In genomic region chr6:134938896-134939295, GRCh38 we compare ENCODE assay signal across 11 cellular contexts. TPM values are rescaled to one million over a fixed set of nuclear protein-coding genes. Genes with fewer than 3 reads are reported as not detected.
A peak's percentile ranks its signal among the peaks of the same experiment; 100 is the strongest.
DNase-seq lines count a peak whose midpoint lies in the region; ATAC-seq, FAIRE-seq and TF ChIP-seq lines count a peak whose summit lies in the region.
"Had no signal": no experiment of that assay in that cellular context is flagged by ENCODE, and none has a peak within 500 bp of the region (broad histone marks: within the 10 kb centered on the region; RNA-seq: fewer than 3 reads in every experiment).

No MANE protein-coding gene starts in this region.

- no peak overlapping the region for H3K4me3 Mint-ChIP-seq in activated CD8-positive, alpha-beta T cell treated with anti-CD3 and anti-CD28 coated beads for 36 hours
- H3K4me3 Mint-ChIP-seq in natural killer cell treated with Interleukin-12 subunit alpha and Interleukin-12 subunit beta and Interleukin-15 and Interleukin-18, amount 100 ng/mL, for 72 hours = no peak overlapping the region

- peak; percentile 76 for ATAC-seq in GM21825 (IDR thresholded peaks at IDR 0.05; ENCODE audit: unreplicated experiment)
- peak; percentile 99 for ATAC-seq in activated CD8-positive, alpha-beta T cell treated with anti-CD3 and anti-CD28 coated beads for 36 hours
- peak; percentile 70 to 78 for ATAC-seq in natural killer cell treated with Interleukin-12 subunit alpha and Interleukin-12 subunit beta and Interleukin-15 and Interleukin-18, amount 100 ng/mL, for 72 hours
- ATAC-seq in upper lobe of left lung (ENCODE audit: low FRiP score in 2 of 2) = no peak
- no peak for ATAC-seq in HepG2
- ATAC-seq: heart right ventricle, Panc1 had no signal

- 53 to 55% methylated on average over 5 of the region's 5 CpGs for WGBS in upper lobe of left lung, 2 donors
- 78% methylated on average over 5 of the region's 5 CpGs for WGBS in HepG2 (ENCODE audit: low lambda C conversion rate)

- peak overlapping the region in 10 of 11 experiments; percentile 11 to 62 (median 42); a peak in 13 of 22 replicates for H3K4me2 ChIP-seq in BLaER1 treated with 17β-estradiol and CSF1 and Interleukin-3, amounts not matched to agents 10 nM and 100 nM
- no peak overlapping the region for H3K4me2 ChIP-seq in HepG2 (ENCODE audit: low read depth, low read length)

- H3K27ac Mint-ChIP-seq in activated CD8-positive, alpha-beta T cell treated with anti-CD3 and anti-CD28 coated beads for 36 hours = peak overlapping the region; percentile 43
- H3K27ac Mint-ChIP-seq in natural killer cell treated with Interleukin-12 subunit alpha and Interleukin-12 subunit beta and Interleukin-15 and Interleukin-18, amount 100 ng/mL, for 72 hours = no peak overlapping the region

- no peaks in the 10 kb centered on the region for H3K36me3 Mint-ChIP-seq in activated CD8-positive, alpha-beta T cell treated with anti-CD3 and anti-CD28 coated beads for 36 hours (ENCODE audit: low read depth)
- H3K36me3 Mint-ChIP-seq in natural killer cell treated with Interleukin-12 subunit alpha and Interleukin-12 subunit beta and Interleukin-15 and Interleukin-18, amount 100 ng/mL, for 72 hours = no peaks in the 10 kb centered on the region

- TF ChIP-seq POLR2A in upper lobe of left lung (IDR thresholded peaks at IDR 0.05) (no peak), HepG2 (IDR thresholded peaks at IDR 0.05; ENCODE audit: insufficient read depth in 1 of 2, low read depth in 2 of 2, low read length in 2 of 2) (no peak)

- H3K9ac ChIP-seq in BLaER1 treated with 17β-estradiol and CSF1 and Interleukin-3, amounts not matched to agents 10 nM and 100 nM = peak overlapping the region in 1 of 11 experiments; percentile 5; a peak in 1 of 22 replicates
- no peak overlapping the region for H3K9ac ChIP-seq in HepG2 (ENCODE audit: insufficient read depth, low read depth, low read length)

- no peak overlapping the region for H3K27ac ChIP-seq in BLaER1 treated with 17β-estradiol and CSF1 and Interleukin-3, amounts not matched to agents 10 nM and 100 nM
- H3K27ac ChIP-seq in upper lobe of left lung (no peak overlapping the region), HepG2 (ENCODE audit: extremely low read length, insufficient read depth, low read length) (no peak overlapping the region)
- H3K27ac ChIP-seq: heart right ventricle had no signal

- H3K4me1 Mint-ChIP-seq in activated CD8-positive, alpha-beta T cell treated with anti-CD3 and anti-CD28 coated beads for 36 hours (ENCODE audit: low read depth) = peaks cover 25% of the 10 kb centered on the region
- H3K4me1 Mint-ChIP-seq in natural killer cell treated with Interleukin-12 subunit alpha and Interleukin-12 subunit beta and Interleukin-15 and Interleukin-18, amount 100 ng/mL, for 72 hours (ENCODE audit: low read depth in 2 of 2) = peaks cover 3 to 6% of the 10 kb centered on the region in 2 donors

- H3K4me1 ChIP-seq in BLaER1 treated with 17β-estradiol and CSF1 and Interleukin-3, amounts not matched to agents 10 nM and 100 nM = peaks cover 5 to 19% (median 7%) of the 10 kb centered on the region in 10 experiments; a peak in 17 of 20 replicates
- H3K4me1 ChIP-seq in upper lobe of left lung (no peaks in the 10 kb centered on the region), HepG2 (ENCODE audit: insufficient read depth, low read length) (peaks cover 6% of the 10 kb centered on the region)
- H3K4me1 ChIP-seq: heart right ventricle had no signal

- no peak for TF ChIP-seq RAD21 in HepG2 (CRISPR knock-in tag; IDR thresholded peaks at IDR 0.05)

- no peaks in the 10 kb centered on the region for H3K27me3 Mint-ChIP-seq in activated CD8-positive, alpha-beta T cell treated with anti-CD3 and anti-CD28 coated beads for 36 hours
- no peaks in the 10 kb centered on the region for H3K27me3 Mint-ChIP-seq in natural killer cell treated with Interleukin-12 subunit alpha and Interleukin-12 subunit beta and Interleukin-15 and Interleukin-18, amount 100 ng/mL, for 72 hours

- no peak overlapping the region for H2AFZ ChIP-seq in HepG2 (ENCODE audit: low read length)

- in situ Hi-C loops in HepG2 (cut with HindIII; ENCODE audit: extremely low pct_ligation_motif_present, low pct_unique_long_range_greater_than_20kb) = loop anchor here (10.0 kb wide), 1 partner anchor 814 kb away; no protein-coding TSS in a partner anchor

- no peaks in the 10 kb centered on the region for H4K20me1 ChIP-seq in BLaER1 treated with 17β-estradiol and CSF1 and Interleukin-3, amounts not matched to agents 10 nM and 100 nM
- H4K20me1 ChIP-seq in HepG2 (ENCODE audit: insufficient read depth, low read length) = no peaks in the 10 kb centered on the region

- H3K9me3 ChIP-seq in BLaER1 treated with 17β-estradiol and CSF1 and Interleukin-3, amounts not matched to agents 10 nM and 100 nM (replicated peaks in 1 of 11) = no peaks in the 10 kb centered on the region
- H3K9me3 ChIP-seq in upper lobe of left lung (no peaks in the 10 kb centered on the region), HepG2 (ENCODE audit: low read length) (no peaks in the 10 kb centered on the region)
- H3K9me3 ChIP-seq: heart right ventricle had no signal

- H3K4me3 ChIP-seq in BLaER1 treated with 17β-estradiol and CSF1 and Interleukin-3, amounts not matched to agents 10 nM and 100 nM = no peak overlapping the region
- H3K4me3 ChIP-seq in upper lobe of left lung (no peak overlapping the region), HepG2 (replicated peaks in 1 of 3; ENCODE audit: insufficient read depth in 1 of 3, low read depth in 2 of 3, low read length in 3 of 3) (no peak overlapping the region)
- H3K4me3 ChIP-seq: heart right ventricle had no signal

- no peak for TF ChIP-seq CTCF in activated CD8-positive, alpha-beta T cell treated with anti-CD3 and anti-CD28 coated beads for 36 hours (IDR thresholded peaks at IDR 0.05)
- TF ChIP-seq CTCF in upper lobe of left lung (IDR thresholded peaks at IDR 0.05) (no peak), HepG2 (CRISPR knock-in tag; IDR thresholded peaks at IDR 0.05) (no peak)

- CTCF ChIA-PET in activated CD8-positive, alpha-beta T cell treated with anti-CD3 and anti-CD28 coated beads for 36 hours (lab: Charles Lee) = interaction anchor here (1.0 to 3.0 kb wide), 13 partner anchors 10 to 815 kb away, joined by 3 to 34 read pairs (median 11); partner anchors contain the start of genes ALDH8A1 and HBS1L
- CTCF ChIA-PET in HepG2 (lab: Yijun Ruan, JAX; ENCODE audit: low intra/inter-chr PET ratio, low total read pairs) = interaction anchor here (1.8 kb wide), 1 partner anchor 782 kb away, joined by 5 read pairs; no protein-coding TSS in a partner anchor

- DNase-seq in activated CD8-positive, alpha-beta T cell treated with anti-CD3 and anti-CD28 coated beads for 36 hours = peak; percentile 93
- no peak for DNase-seq in natural killer cell treated with Interleukin-12 subunit alpha and Interleukin-12 subunit beta and Interleukin-15 and Interleukin-18, amount 100 ng/mL, for 72 hours (ENCODE audit: low spot score)
- DNase-seq in upper lobe of left lung (no peak), C1 segment of cervical spinal cord (lab: John Stamatoyannopoulos, UW) (no peak), NCI-H146 (lab: John Stamatoyannopoulos, UW) (no peak), HepG2 (ENCODE audit: low spot score) (no peak)
- DNase-seq: AML-193, heart right ventricle had no signal

- no peaks in the 10 kb centered on the region for H3K79me2 ChIP-seq in HepG2 (ENCODE audit: insufficient read depth, low read length)

- no TSS peak for BruUV-seq in HepG2 (replicated peaks; lab: Mats Ljungman, UMichigan)

- TF ChIP-seq EP300 in upper lobe of left lung (IDR thresholded peaks at IDR 0.05) (no peak), HepG2 (IDR thresholded peaks at IDR 0.05; ENCODE audit: low read depth in 2 of 2, low read length in 2 of 2) (no peak), HepG2 (CRISPR knock-in tag; IDR thresholded peaks at IDR 0.05; ENCODE audit: borderline replicate concordance) (no peak)

- no peaks in the 10 kb centered on the region for H3K36me3 ChIP-seq in BLaER1 treated with 17β-estradiol and CSF1 and Interleukin-3, amounts not matched to agents 10 nM and 100 nM
- no peaks in the 10 kb centered on the region for H3K36me3 ChIP-seq in upper lobe of left lung
- H3K36me3 ChIP-seq in HepG2 (replicated peaks in 1 of 2; ENCODE audit: control insufficient read depth in 1 of 2, insufficient read depth in 2 of 2, low read length in 2 of 2) = no peaks in the 10 kb centered on the region
- H3K36me3 ChIP-seq: heart right ventricle had no signal

- FAIRE-seq in HepG2 (lab: Jason Lieb, UNC) = no peak

- no peaks in the 10 kb centered on the region for H3K27me3 ChIP-seq in BLaER1 treated with 17β-estradiol and CSF1 and Interleukin-3, amounts not matched to agents 10 nM and 100 nM
- H3K27me3 ChIP-seq in upper lobe of left lung (no peaks in the 10 kb centered on the region), HepG2 (ENCODE audit: control insufficient read depth in 1 of 2, insufficient read depth in 2 of 2, low read length in 2 of 2) (no peaks in the 10 kb centered on the region)
- H3K27me3 ChIP-seq: heart right ventricle had no signal

- intact Hi-C loops in activated CD8-positive, alpha-beta T cell treated with anti-CD3 and anti-CD28 coated beads for 36 hours (cut with micrococcal nuclease) = loop anchor here (5.0 kb wide), 1 partner anchor 767 kb away; no protein-coding TSS in a partner anchor
- intact Hi-C loops in HepG2 (cut with micrococcal nuclease; ENCODE audit: unreplicated experiment) = no loop called here

- POLR2A ChIA-PET in activated CD8-positive, alpha-beta T cell treated with anti-CD3 and anti-CD28 coated beads for 36 hours (lab: Charles Lee) = interaction anchor here (0.6 to 0.9 kb wide), 3 partner anchors 12 to 72 kb away, joined by 3 to 4 read pairs (median 3); partner anchors contain the start of gene ALDH8A1
- POLR2A ChIA-PET in HepG2 (lab: Yijun Ruan, JAX) = no interaction called here

- H3K9me3 Mint-ChIP-seq in activated CD8-positive, alpha-beta T cell treated with anti-CD3 and anti-CD28 coated beads for 36 hours = no peaks in the 10 kb centered on the region
- H3K9me3 Mint-ChIP-seq in natural killer cell treated with Interleukin-12 subunit alpha and Interleukin-12 subunit beta and Interleukin-15 and Interleukin-18, amount 100 ng/mL, for 72 hours = no peaks in the 10 kb centered on the region

RNA-seq across cellular contexts. Expression of gene ALDH8A1, which starts 11.0 kb away (rescaled TPM):
- total RNA-seq in activated CD8-positive, alpha-beta T cell treated with anti-CD3 and anti-CD28 coated beads for 36 hours = 1 to 10 TPM; 1.2 to 1.6 TPM
- total RNA-seq in natural killer cell treated with Interleukin-12 subunit alpha and Interleukin-12 subunit beta and Interleukin-15 and Interleukin-18, amount 100 ng/mL, for 72 hours = 1 to 10 TPM; 3.9 to 5.2 TPM
- total RNA-seq in upper lobe of left lung (1 to 10 TPM in 1 of 6 donors, under 1 TPM in 3, not detected in 2; 0.23 to 2.7 (median 0.69) TPM), HepG2 (2016; rRNA removed; fragmentation: Illumina TruSeq; extraction: Trizol) (3.4 and 3.6 TPM in 2 replicates)
- total RNA-seq in HepG2 (2016; cell fraction: cytosol; rRNA removed; fragmentation: Illumina TruSeq; extraction: Trizol; ENCODE audit: low read depth) = 0.20 and 0.26 TPM in 2 replicates
- 2.7 and 3.0 TPM in 2 replicates for total RNA-seq in HepG2 (2016; cell fraction: insoluble cytoplasmic fraction; rRNA removed; fragmentation: Illumina TruSeq; extraction: Trizol)
- 0.71 and 1.0 TPM in 2 replicates for total RNA-seq in HepG2 (2016; cell fraction: membrane; rRNA removed; fragmentation: Illumina TruSeq; extraction: Trizol)
- 1.1 and 1.6 TPM in 2 replicates for total RNA-seq in HepG2 (2016; cell fraction: nucleus; rRNA removed; fragmentation: Illumina TruSeq; extraction: Trizol)
- 0.68 and 1.1 TPM in 2 replicates for polyA plus RNA-seq in HepG2 (2011; rRNA removed)
- 0.32 and 0.96 TPM in 2 replicates for polyA plus RNA-seq in HepG2 (2011; cell fraction: cytosol; rRNA removed)
- 1.5 and 2.1 TPM in 2 replicates for polyA plus RNA-seq in HepG2 (2011; cell fraction: nucleus; rRNA removed)
- 0.41 and 0.99 TPM in 2 replicates for polyA plus RNA-seq in HepG2 (2012)
- 0.14 and 0.19 TPM in 2 replicates for polyA plus RNA-seq in HepG2 (2016; cell fraction: cytosol; fragmentation: Illumina TruSeq; extraction: Trizol; ENCODE audit: low read depth)
- 3.2 and 3.4 TPM in 2 replicates for polyA plus RNA-seq in HepG2 (2016; cell fraction: insoluble cytoplasmic fraction; fragmentation: Illumina TruSeq; extraction: Trizol; ENCODE audit: low read depth)
- 0.30 and 0.39 TPM in 2 replicates for polyA plus RNA-seq in HepG2 (2016; cell fraction: membrane; fragmentation: Illumina TruSeq; extraction: Trizol; ENCODE audit: low read depth)
- polyA plus RNA-seq in HepG2 (2016; cell fraction: nucleus; fragmentation: Illumina TruSeq; extraction: Trizol; ENCODE audit: insufficient read depth, low read depth) = 1.4 and 1.6 TPM in 2 replicates
- 0.40 and 0.68 TPM in 2 replicates for polyA minus RNA-seq in HepG2 (2011; rRNA and poly(A)+ RNA removed; ENCODE audit: low replicate concordance)
- 0.40 TPM in 1 of 2 replicates, not detected in the other for polyA minus RNA-seq in HepG2 (2011; cell fraction: cytosol; rRNA and poly(A)+ RNA removed)
- 3.6 and 3.7 TPM in 2 replicates for polyA minus RNA-seq in HepG2 (2011; cell fraction: nucleus; rRNA and poly(A)+ RNA removed)

Comparison
In these comparisons a context has a peak if more than half of its experiments do, and no peak if none do; other contexts are left out.
1. ATAC-seq: peak in GM21825 (single experiment), activated CD8-positive, alpha-beta T cell treated with anti-CD3 and anti-CD28 coated beads for 36 hours (single experiment) and natural killer cell treated with Interleukin-12 subunit alpha and Interleukin-12 subunit beta and Interleukin-15 and Interleukin-18, amount 100 ng/mL, for 72 hours (2 of 2); none in upper lobe of left lung (0 of 2) and HepG2 (single experiment).